ENCODE assay signal across 41 cellular contexts in the genomic region with DNA sequence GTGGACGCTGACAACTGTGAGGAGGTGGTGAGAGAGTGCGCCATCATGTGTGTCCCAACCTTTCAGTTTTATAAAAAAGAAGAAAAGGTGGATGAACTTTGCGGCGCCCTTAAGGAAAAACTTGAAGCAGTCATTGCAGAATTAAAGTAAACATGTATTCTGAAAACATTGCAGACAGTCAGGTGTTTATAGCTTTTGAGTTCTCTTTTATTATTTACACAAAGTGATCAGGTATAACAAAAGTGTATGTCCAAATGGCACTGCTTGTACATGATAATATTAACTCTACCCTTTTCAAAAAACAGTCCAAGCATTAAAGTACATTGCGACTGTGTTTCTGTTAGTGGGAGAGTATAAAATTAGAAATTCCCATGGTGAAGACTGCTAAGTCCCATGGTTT. TPM values are rescaled to one million over a fixed set of nuclear protein-coding genes. Genes with fewer than 3 reads are reported as not detected.
"Had no signal": no experiment of that assay in that cellular context is flagged by ENCODE, and none has a peak within 500 bp of the region (broad histone marks: within the 10 kb centered on the region; RNA-seq: fewer than 3 reads in every experiment).

No MANE protein-coding gene starts in this region.

- H3K4me1 ChIP-seq: adrenal gland, ascending aorta, body of pancreas, breast epithelium had no signal

- H3K27me3 Mint-ChIP-seq: activated naive CD4-positive, alpha-beta T cell treated with anti-CD3 and anti-CD28 coated beads, Interleukin-2, amount 50 U/mL, for 24 hours; activated naive CD8-positive, alpha-beta T cell; activated naive CD8-positive, alpha-beta T cell treated with anti-CD3 and anti-CD28 coated beads, Interleukin-2, amount 50 U/mL, for 24 hours; activated T-cell treated with anti-CD3 and anti-CD28 coated beads, Interleukin-2, amount 50 U/mL, for 24 hours had no signal

- H3K36me3 Mint-ChIP-seq: activated naive CD4-positive, alpha-beta T cell treated with anti-CD3 and anti-CD28 coated beads, Interleukin-2, amount 10 ng/mL, durations not matched to agents 7 days and 5 days; activated naive CD4-positive, alpha-beta T cell treated with anti-CD3 and anti-CD28 coated beads, Interleukin-2, amount 50 U/mL, for 24 hours; activated naive CD4-positive, alpha-beta T cell treated with anti-CD3 and anti-CD28 coated beads, Interleukin-2, amount 50 U/mL, for 72 hours; activated naive CD8-positive, alpha-beta T cell; activated naive CD8-positive, alpha-beta T cell treated with anti-CD3 and anti-CD28 coated beads for 36 hours; activated naive CD8-positive, alpha-beta T cell treated with anti-CD3 and anti-CD28 coated beads, Interleukin-2, amount 10 ng/mL, durations not matched to agents 7 days and 5 days; brain had no signal

- DNase-seq: activated effector memory CD4-positive, alpha-beta T cell treated with anti-CD3 and anti-CD28 coated beads, Interleukin-2, amount 50 U/mL, for 16 hours; activated effector memory CD4-positive, alpha-beta T cell treated with Interleukin-2 at 50 U/mL for 16 hours; activated gamma-delta T cell; activated gamma-delta T cell treated with Interleukin-2 at 50 U/mL for 16 hours; activated naive CD4-positive, alpha-beta T cell; activated naive CD4-positive, alpha-beta T cell treated with anti-CD3 and anti-CD28 coated beads for 36 hours; activated naive CD4-positive, alpha-beta T cell treated with anti-CD3 and anti-CD28 coated beads, Interleukin-2, amount 10 ng/mL, durations not matched to agents 7 days and 5 days; activated naive CD4-positive, alpha-beta T cell treated with anti-CD3 and anti-CD28 coated beads, Interleukin-2, amount 50 U/mL, for 16 hours; activated naive CD4-positive, alpha-beta T cell treated with Interleukin-2 at 50 U/mL for 16 hours; activated naive CD8-positive, alpha-beta T cell treated with anti-CD3 and anti-CD28 coated beads for 36 hours; activated naive CD8-positive, alpha-beta T cell treated with anti-CD3 and anti-CD28 coated beads, Interleukin-2, amount 10 ng/mL, durations not matched to agents 7 days and 5 days; activated naive CD8-positive, alpha-beta T cell treated with anti-CD3 and anti-CD28 coated beads, Interleukin-2, amount 50 U/mL, for 24 hours; activated T-cell treated with anti-CD3 and anti-CD28 coated beads, Interleukin-2, amount 50 U/mL, for 24 hours; activated T-cell treated with anti-CD3 and anti-CD28 coated beads, Interleukin-2, amount 50 U/mL, for 4 hours; activated T-cell treated with anti-CD3 and anti-CD28 coated beads, Interleukin-2, amount 50 U/mL, for 48 hours; activated T-cell treated with anti-CD3 and anti-CD28 coated beads, Interleukin-2, amount 50 U/mL, for 72 hours; adrenal gland; amniotic stem cell; amygdala; anterior cingulate cortex; aorta; body of pancreas; brain microvascular endothelial cell; caudate nucleus; central memory CD4-positive, alpha-beta T cell; cerebellar nuclear complex had no signal

- H3K36me3 ChIP-seq: adrenal gland, ascending aorta, brain microvascular endothelial cell, breast epithelium, cardiac muscle cell had no signal

- ATAC-seq: activated naive CD4-positive, alpha-beta T cell treated with anti-CD3 and anti-CD28 coated beads, Interleukin-2, amount 50 U/mL, for 72 hours; activated naive CD8-positive, alpha-beta T cell treated with anti-CD3 and anti-CD28 coated beads, Interleukin-2, amount 50 U/mL, for 24 hours; activated T-cell treated with anti-CD3 and anti-CD28 coated beads, Interleukin-2, amount 50 U/mL, for 4 hours; activated T-cell treated with anti-CD3 and anti-CD28 coated beads, Interleukin-2, amount 50 U/mL, for 72 hours; activated T-helper 17 cell treated with anti-CD3 and anti-CD28 coated beads, Interleukin-2, amount 50 U/mL, for 72 hours; body of pancreas had no signal

- H3K9me3 ChIP-seq: adrenal gland, ascending aorta, body of pancreas, breast epithelium had no signal

- H3K9me3 Mint-ChIP-seq: activated naive CD4-positive, alpha-beta T cell treated with anti-CD3 and anti-CD28 coated beads for 36 hours; activated naive CD4-positive, alpha-beta T cell treated with anti-CD3 and anti-CD28 coated beads, Interleukin-2, amount 10 ng/mL, durations not matched to agents 7 days and 5 days; activated naive CD4-positive, alpha-beta T cell treated with anti-CD3 and anti-CD28 coated beads, Interleukin-2, amount 50 U/mL, for 24 hours; activated naive CD4-positive, alpha-beta T cell treated with anti-CD3 and anti-CD28 coated beads, Interleukin-2, amount 50 U/mL, for 72 hours; activated naive CD8-positive, alpha-beta T cell treated with anti-CD3 and anti-CD28 coated beads for 36 hours; activated naive CD8-positive, alpha-beta T cell treated with anti-CD3 and anti-CD28 coated beads, Interleukin-2, amount 50 U/mL, for 24 hours; activated T-cell treated with anti-CD3 and anti-CD28 coated beads, Interleukin-2, amount 50 U/mL, for 24 hours; activated T-cell treated with anti-CD3 and anti-CD28 coated beads, Interleukin-2, amount 50 U/mL, for 4 hours; activated T-cell treated with anti-CD3 and anti-CD28 coated beads, Interleukin-2, amount 50 U/mL, for 72 hours; activated T-helper 1 cell treated with anti-CD3 and anti-CD28 coated beads, Interleukin-12 subunit alpha, Interleukin-12 subunit beta, Interleukin-2, Interleukin-4 antibody, amounts not matched to agents 30 ng/mL and 10 ng/mL and 1 ng/mL, durations not matched to agents 14 hours and 24 hours and 36 hours; activated T-helper 17 cell treated with anti-CD3 and anti-CD28 coated beads, Interleukin-2, amount 50 U/mL, for 72 hours; central memory CD8-positive, alpha-beta T cell had no signal

- H3K4me3 Mint-ChIP-seq: activated naive CD4-positive, alpha-beta T cell treated with anti-CD3 and anti-CD28 coated beads for 36 hours; activated naive CD4-positive, alpha-beta T cell treated with anti-CD3 and anti-CD28 coated beads, Interleukin-2, amount 10 ng/mL, durations not matched to agents 7 days and 5 days; activated naive CD4-positive, alpha-beta T cell treated with anti-CD3 and anti-CD28 coated beads, Interleukin-2, amount 50 U/mL, for 24 hours; activated naive CD8-positive, alpha-beta T cell; activated naive CD8-positive, alpha-beta T cell treated with anti-CD3 and anti-CD28 coated beads for 36 hours; activated naive CD8-positive, alpha-beta T cell treated with anti-CD3 and anti-CD28 coated beads, Interleukin-2, amount 10 ng/mL, durations not matched to agents 7 days and 5 days; activated naive CD8-positive, alpha-beta T cell treated with anti-CD3 and anti-CD28 coated beads, Interleukin-2, amount 50 U/mL, for 24 hours; activated T-cell treated with anti-CD3 and anti-CD28 coated beads, Interleukin-2, amount 50 U/mL, for 24 hours; activated T-cell treated with anti-CD3 and anti-CD28 coated beads, Interleukin-2, amount 50 U/mL, for 4 hours; activated T-cell treated with anti-CD3 and anti-CD28 coated beads, Interleukin-2, amount 50 U/mL, for 72 hours; activated T-helper 1 cell treated with anti-CD3 and anti-CD28 coated beads, Interleukin-12 subunit alpha, Interleukin-12 subunit beta, Interleukin-2, Interleukin-4 antibody, amounts not matched to agents 30 ng/mL and 10 ng/mL and 1 ng/mL, durations not matched to agents 14 hours and 24 hours and 36 hours; activated T-helper 17 cell treated with anti-CD3 and anti-CD28 coated beads, Interleukin-2, amount 50 U/mL, for 72 hours; brain; central memory CD8-positive, alpha-beta T cell had no signal

- H3K4me3 ChIP-seq: adrenal gland, ascending aorta, body of pancreas, breast epithelium, cardiac muscle cell had no signal

- FAIRE-seq: astrocyte, bronchial epithelial cell had no signal

- H3K27me3 ChIP-seq: adrenal gland, ascending aorta, body of pancreas, brain microvascular endothelial cell, breast epithelium, cardiac muscle cell had no signal

- H3K4me1 Mint-ChIP-seq: activated naive CD4-positive, alpha-beta T cell treated with anti-CD3 and anti-CD28 coated beads, Interleukin-2, amount 10 ng/mL, durations not matched to agents 7 days and 5 days; activated naive CD4-positive, alpha-beta T cell treated with anti-CD3 and anti-CD28 coated beads, Interleukin-2, amount 50 U/mL, for 24 hours; activated naive CD8-positive, alpha-beta T cell treated with anti-CD3 and anti-CD28 coated beads for 36 hours; activated naive CD8-positive, alpha-beta T cell treated with anti-CD3 and anti-CD28 coated beads, Interleukin-2, amount 50 U/mL, for 24 hours; activated T-helper 17 cell treated with anti-CD3 and anti-CD28 coated beads, Interleukin-2, amount 50 U/mL, for 72 hours; brain; central memory CD8-positive, alpha-beta T cell had no signal

- H3K27ac ChIP-seq: adrenal gland, ascending aorta, body of pancreas, brain microvascular endothelial cell, breast epithelium, cardiac muscle cell had no signal

- H3K27ac Mint-ChIP-seq: activated naive CD4-positive, alpha-beta T cell treated with anti-CD3 and anti-CD28 coated beads for 36 hours; activated naive CD4-positive, alpha-beta T cell treated with anti-CD3 and anti-CD28 coated beads, Interleukin-2, amount 10 ng/mL, durations not matched to agents 7 days and 5 days; activated naive CD4-positive, alpha-beta T cell treated with anti-CD3 and anti-CD28 coated beads, Interleukin-2, amount 50 U/mL, for 24 hours; activated naive CD4-positive, alpha-beta T cell treated with anti-CD3 and anti-CD28 coated beads, Interleukin-2, amount 50 U/mL, for 72 hours; activated naive CD8-positive, alpha-beta T cell; activated naive CD8-positive, alpha-beta T cell treated with anti-CD3 and anti-CD28 coated beads for 36 hours; activated naive CD8-positive, alpha-beta T cell treated with anti-CD3 and anti-CD28 coated beads, Interleukin-2, amount 10 ng/mL, durations not matched to agents 7 days and 5 days; activated naive CD8-positive, alpha-beta T cell treated with anti-CD3 and anti-CD28 coated beads, Interleukin-2, amount 50 U/mL, for 24 hours; activated T-cell treated with anti-CD3 and anti-CD28 coated beads, Interleukin-2, amount 50 U/mL, for 24 hours; activated T-cell treated with anti-CD3 and anti-CD28 coated beads, Interleukin-2, amount 50 U/mL, for 72 hours; activated T-helper 1 cell treated with anti-CD3 and anti-CD28 coated beads, Interleukin-12 subunit alpha, Interleukin-12 subunit beta, Interleukin-2, Interleukin-4 antibody, amounts not matched to agents 30 ng/mL and 10 ng/mL and 1 ng/mL, durations not matched to agents 14 hours and 24 hours and 36 hours; activated T-helper 17 cell treated with anti-CD3 and anti-CD28 coated beads, Interleukin-2, amount 50 U/mL, for 72 hours; activated T-helper 2 cell treated with anti-CD3 and anti-CD28 coated beads, Interferon-gamma antibody, Interleukin-2, Interleukin-4, amounts not matched to agents 10 μg/mL and 5 μg/mL and 100 μg/mL, durations not matched to agents 14 hours and 24 hours and 36 hours; brain had no signal

RNA-seq across cellular contexts. Expression of gene TXNDC2, which starts 2.2 kb away (rescaled TPM):
- total RNA-seq: activated naive CD4-positive, alpha-beta T cell treated with anti-CD3 and anti-CD28 coated beads for 36 hours; activated naive CD4-positive, alpha-beta T cell treated with anti-CD3 and anti-CD28 coated beads, Interleukin-2, amount 50 U/mL, for 72 hours; activated naive CD8-positive, alpha-beta T cell treated with anti-CD3 and anti-CD28 coated beads for 36 hours; activated naive CD8-positive, alpha-beta T cell treated with anti-CD3 and anti-CD28 coated beads, Interleukin-2, amount 10 ng/mL, durations not matched to agents 7 days and 5 days; activated T-cell treated with anti-CD3 and anti-CD28 coated beads, Interleukin-2, amount 50 U/mL, for 4 hours; activated T-cell treated with anti-CD3 and anti-CD28 coated beads, Interleukin-2, amount 50 U/mL, for 72 hours; activated T-helper 17 cell treated with anti-CD3 and anti-CD28 coated beads, Interleukin-2, amount 50 U/mL, for 72 hours; ascending aorta; body of pancreas; cardiac muscle cell; cardiac septum; cerebellum had no signal
- polyA plus RNA-seq: aorta, cardiac muscle cell had no signal
